Comparison of ENCODE assay signal across 8 cellular contexts in the genomic region with DNA sequence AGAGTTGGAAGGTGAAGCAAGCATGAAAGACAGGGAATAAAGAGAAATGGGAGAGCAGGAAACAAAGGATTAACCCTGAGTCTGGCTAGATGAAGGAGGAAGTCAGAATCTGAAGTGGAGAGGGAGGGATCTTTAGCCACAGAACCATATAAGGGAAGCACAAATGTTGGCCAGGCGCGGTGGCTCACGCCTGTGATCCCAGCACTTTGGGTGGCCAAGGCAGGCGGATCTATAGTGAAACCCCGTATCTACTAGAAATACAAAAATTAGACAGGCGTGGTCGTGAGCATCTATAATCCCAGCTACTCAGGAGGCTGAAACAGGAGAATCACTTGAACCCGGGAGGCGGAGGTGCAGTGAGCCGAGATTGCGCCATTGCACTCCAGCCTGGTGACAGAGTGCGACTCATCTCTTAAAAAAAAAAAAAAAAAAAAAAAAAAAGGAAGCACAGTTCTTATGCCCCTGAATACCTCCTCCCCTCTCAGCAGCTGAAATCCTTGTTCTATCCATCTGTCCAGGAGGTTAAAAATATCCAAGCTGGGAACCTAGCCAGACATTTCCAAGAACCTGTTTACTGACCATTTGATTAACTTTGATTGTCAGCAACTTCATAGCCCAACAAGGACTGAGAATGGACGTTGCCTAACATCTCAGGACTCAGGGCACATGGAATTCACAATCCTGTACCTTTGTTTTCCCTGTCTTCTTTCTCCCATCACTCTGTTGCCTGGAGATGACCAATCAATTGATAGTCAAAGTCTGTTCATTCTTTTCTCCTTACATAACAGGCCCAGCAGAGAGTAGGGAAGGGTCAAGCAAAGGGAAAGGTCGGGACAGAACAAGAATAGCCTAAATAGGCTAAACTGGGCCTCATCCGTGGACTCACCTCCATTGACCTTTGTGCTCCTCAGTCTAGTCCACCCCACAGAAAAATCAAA. TPM values are rescaled to one million over a fixed set of nuclear protein-coding genes. Genes with fewer than 3 reads are reported as not detected.
DNase-seq lines count a peak whose midpoint lies in the region; ATAC-seq and TF ChIP-seq lines count a peak whose summit lies in the region.

No MANE protein-coding gene starts in this region.

- no peak for TF ChIP-seq POLR2A in NB4 (IDR thresholded peaks at IDR 0.05; ENCODE audit: extremely low read depth, insufficient read length)

- H3K9ac ChIP-seq in skeletal muscle tissue (ENCODE audit: low read depth in 1 of 3, low read length in 3 of 3) = peak overlapping the region; percentile 55 to 85 (median 73)

- H3K27me3 ChIP-seq in skeletal muscle tissue (ENCODE audit: control insufficient read depth in 3 of 3, insufficient read depth in 3 of 3, low read length in 3 of 3) = no peaks in the 10 kb centered on the region

- peak overlapping the region; percentile 40 for H3K27ac Mint-ChIP-seq in activated T-helper 17 cell treated with anti-CD3 and anti-CD28 coated beads, Interleukin-2, amount 50 U/mL, for 72 hours

- no peak overlapping the region for H3K4me3 Mint-ChIP-seq in activated T-helper 17 cell treated with anti-CD3 and anti-CD28 coated beads, Interleukin-2, amount 50 U/mL, for 72 hours

- no peaks in the 10 kb centered on the region for H3K9me3 ChIP-seq in skeletal muscle tissue (ENCODE audit: control insufficient read depth in 3 of 3, low read length in 3 of 3)

- no peaks in the 10 kb centered on the region for H3K27me3 Mint-ChIP-seq in activated T-helper 17 cell treated with anti-CD3 and anti-CD28 coated beads, Interleukin-2, amount 50 U/mL, for 72 hours

- H3K4me3 ChIP-seq in NB4 (ENCODE audit: low read depth, low read length) (peak overlapping the region; percentile 59), skeletal muscle tissue (ENCODE audit: low read length in 3 of 3) (peak overlapping the region; percentile 50 to 67 (median 52))

- peaks cover 56% of the 10 kb centered on the region for H3K4me1 Mint-ChIP-seq in activated T-helper 17 cell treated with anti-CD3 and anti-CD28 coated beads, Interleukin-2, amount 50 U/mL, for 72 hours

- no peak for TF ChIP-seq CTCF in NB4 (IDR thresholded peaks at IDR 0.05; ENCODE audit: low read depth, low read length)

- ATAC-seq in activated T-helper 17 cell treated with anti-CD3 and anti-CD28 coated beads, Interleukin-2, amount 50 U/mL, for 72 hours (replicated peaks) = peak; percentile 17
- ATAC-seq in left cardiac atrium = peak; percentile 57
- ATAC-seq in HG02571 (IDR thresholded peaks at IDR 0.05; ENCODE audit: unreplicated experiment) = no peak

- H3K4me1 ChIP-seq in skeletal muscle tissue (ENCODE audit: control insufficient read depth in 3 of 3, insufficient read depth in 3 of 3, low read length in 3 of 3) = peaks cover 50 to 61% (median 56%) of the 10 kb centered on the region in 3 donors

- peak overlapping the region; percentile 93 for H3K27ac ChIP-seq in skeletal muscle tissue (ENCODE audit: low read depth, low read length)

- DNase-seq in DMS53 treated with DMSO at 0.1 percent for 48 hours (lab: John Stamatoyannopoulos, UW; ENCODE audit: unreplicated experiment) (peak; percentile 90), NB4 (ENCODE audit: low read depth) (peak; percentile 80), left cardiac atrium (peak; percentile 56), HPDE6-E6E7 (ENCODE audit: extremely low spot score) (no peak), occipital lobe (lab: John Stamatoyannopoulos, UW) (no peak)

- no peaks in the 10 kb centered on the region for H3K36me3 ChIP-seq in skeletal muscle tissue (ENCODE audit: control insufficient read depth in 3 of 3, insufficient read depth in 3 of 3, low read length in 3 of 3)

- no peaks in the 10 kb centered on the region for H3K36me3 Mint-ChIP-seq in activated T-helper 17 cell treated with anti-CD3 and anti-CD28 coated beads, Interleukin-2, amount 50 U/mL, for 72 hours (ENCODE audit: low read depth)

- intact Hi-C loops in left cardiac atrium (cut with DNase I) = no loop called here

- H3K9me3 Mint-ChIP-seq in activated T-helper 17 cell treated with anti-CD3 and anti-CD28 coated beads, Interleukin-2, amount 50 U/mL, for 72 hours = no peaks in the 10 kb centered on the region

RNA-seq across cellular contexts. Expression of a gene that starts 10.6 kb away (rescaled TPM):
- total RNA-seq in activated T-helper 17 cell treated with anti-CD3 and anti-CD28 coated beads, Interleukin-2, amount 50 U/mL, for 72 hours = 100 to 1,000 TPM in 1 of 2 donors, 10 to 100 TPM in 1; 74.2 to 269 TPM
- total RNA-seq in left cardiac atrium = 100 to 1,000 TPM; 602 to 909 TPM
- total RNA-seq in skeletal muscle tissue = 536 TPM
- total RNA-seq in occipital lobe = 317 TPM

RNA-seq across cellular contexts. Expression of a gene that starts 21.3 kb away (rescaled TPM):
- total RNA-seq in activated T-helper 17 cell treated with anti-CD3 and anti-CD28 coated beads, Interleukin-2, amount 50 U/mL, for 72 hours = 10 to 100 TPM; 16.9 to 26.0 TPM
- 10 to 100 TPM; 38.4 to 45.8 TPM for total RNA-seq in left cardiac atrium
- 17.7 TPM for total RNA-seq in skeletal muscle tissue
- total RNA-seq in occipital lobe = 16.2 TPM

RNA-seq across cellular contexts. Expression of a gene that starts 21.4 kb away (rescaled TPM):
- total RNA-seq in activated T-helper 17 cell treated with anti-CD3 and anti-CD28 coated beads, Interleukin-2, amount 50 U/mL, for 72 hours = 1 to 10 TPM; 4.6 to 4.8 TPM
- total RNA-seq in left cardiac atrium (1 to 10 TPM in 1 of 2 donors, under 1 TPM in 1; 0.94 to 1.8 TPM), skeletal muscle tissue (under 0.01 TPM), occipital lobe (2.2 TPM)

RNA-seq across cellular contexts. Expression of a gene that starts 28.0 kb away (rescaled TPM):
- total RNA-seq in activated T-helper 17 cell treated with anti-CD3 and anti-CD28 coated beads, Interleukin-2, amount 50 U/mL, for 72 hours = 10 to 100 TPM; 43.4 to 61.2 TPM
- 10 to 100 TPM; 25.7 to 32.3 TPM for total RNA-seq in left cardiac atrium
- total RNA-seq in skeletal muscle tissue = 16.2 TPM
- 22.1 TPM for total RNA-seq in occipital lobe

RNA-seq across cellular contexts. Expression of a gene that starts 35.8 kb away (rescaled TPM):
- not detected for total RNA-seq in activated T-helper 17 cell treated with anti-CD3 and anti-CD28 coated beads, Interleukin-2, amount 50 U/mL, for 72 hours
- total RNA-seq in left cardiac atrium (10 to 100 TPM; 64.5 to 96.1 TPM), skeletal muscle tissue (439 TPM), occipital lobe (not detected)

Comparison
In these comparisons a context has a peak if more than half of its experiments do, and no peak if none do; other contexts are left out.
1. DNase-seq: peak in DMS53 treated with DMSO at 0.1 percent for 48 hours (single experiment), NB4 (single experiment) and left cardiac atrium (single experiment); none in HPDE6-E6E7 (single experiment) and occipital lobe (single experiment).